Comparison of ENCODE assay signal across 1 cellular context in the genomic region with DNA sequence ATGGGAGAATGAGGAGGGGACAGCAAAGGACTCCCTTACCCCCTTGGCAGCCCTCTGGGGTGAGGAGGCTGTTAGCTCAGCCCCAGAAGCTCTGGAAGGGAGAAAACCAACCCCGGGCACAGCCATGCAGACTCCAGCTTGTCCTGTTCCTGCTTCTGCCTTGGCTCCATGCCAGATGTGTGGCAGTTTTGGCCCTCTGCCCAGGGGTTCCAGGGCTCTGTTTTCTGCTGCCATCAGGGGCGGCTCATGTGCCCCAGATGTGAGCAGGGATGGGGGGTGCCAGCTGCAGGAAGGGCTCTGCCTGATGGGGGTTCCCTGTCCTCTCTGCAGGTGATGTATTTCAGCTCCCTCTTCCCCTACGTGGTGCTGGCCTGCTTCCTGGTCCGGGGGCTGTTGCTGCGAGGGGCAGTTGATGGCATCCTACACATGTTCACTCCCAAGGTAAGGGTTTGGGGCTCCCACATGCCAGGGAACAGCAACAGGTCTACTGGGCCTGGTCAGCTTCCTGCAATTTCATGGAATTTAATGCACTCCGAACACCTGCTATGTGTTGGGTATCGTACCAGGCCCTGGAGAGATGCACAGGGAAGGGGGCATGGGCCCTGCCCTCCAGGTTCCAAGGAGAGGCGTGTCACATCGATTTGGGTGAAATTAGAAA.
A peak's percentile ranks its signal among the peaks of the same experiment; 100 is the strongest.
TF ChIP-seq lines count a peak whose summit lies in the region.

No MANE protein-coding gene starts in this region.

TF ChIP-seq in HEK293, 187 proteins besides CTCF, POLR2A, EP300 and RAD21 (continued from another document and continues in another):
- TF ChIP-seq, protein P1, sequence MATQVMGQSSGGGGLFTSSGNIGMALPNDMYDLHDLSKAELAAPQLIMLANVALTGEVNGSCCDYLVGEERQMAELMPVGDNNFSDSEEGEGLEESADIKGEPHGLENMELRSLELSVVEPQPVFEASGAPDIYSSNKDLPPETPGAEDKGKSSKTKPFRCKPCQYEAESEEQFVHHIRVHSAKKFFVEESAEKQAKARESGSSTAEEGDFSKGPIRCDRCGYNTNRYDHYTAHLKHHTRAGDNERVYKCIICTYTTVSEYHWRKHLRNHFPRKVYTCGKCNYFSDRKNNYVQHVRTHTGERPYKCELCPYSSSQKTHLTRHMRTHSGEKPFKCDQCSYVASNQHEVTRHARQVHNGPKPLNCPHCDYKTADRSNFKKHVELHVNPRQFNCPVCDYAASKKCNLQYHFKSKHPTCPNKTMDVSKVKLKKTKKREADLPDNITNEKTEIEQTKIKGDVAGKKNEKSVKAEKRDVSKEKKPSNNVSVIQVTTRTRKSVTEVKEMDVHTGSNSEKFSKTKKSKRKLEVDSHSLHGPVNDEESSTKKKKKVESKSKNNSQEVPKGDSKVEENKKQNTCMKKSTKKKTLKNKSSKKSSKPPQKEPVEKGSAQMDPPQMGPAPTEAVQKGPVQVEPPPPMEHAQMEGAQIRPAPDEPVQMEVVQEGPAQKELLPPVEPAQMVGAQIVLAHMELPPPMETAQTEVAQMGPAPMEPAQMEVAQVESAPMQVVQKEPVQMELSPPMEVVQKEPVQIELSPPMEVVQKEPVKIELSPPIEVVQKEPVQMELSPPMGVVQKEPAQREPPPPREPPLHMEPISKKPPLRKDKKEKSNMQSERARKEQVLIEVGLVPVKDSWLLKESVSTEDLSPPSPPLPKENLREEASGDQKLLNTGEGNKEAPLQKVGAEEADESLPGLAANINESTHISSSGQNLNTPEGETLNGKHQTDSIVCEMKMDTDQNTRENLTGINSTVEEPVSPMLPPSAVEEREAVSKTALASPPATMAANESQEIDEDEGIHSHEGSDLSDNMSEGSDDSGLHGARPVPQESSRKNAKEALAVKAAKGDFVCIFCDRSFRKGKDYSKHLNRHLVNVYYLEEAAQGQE (tag by site-specific recombination; IDR thresholded peaks at IDR 0.05) = no peak
- TF ChIP-seq, protein P2, sequence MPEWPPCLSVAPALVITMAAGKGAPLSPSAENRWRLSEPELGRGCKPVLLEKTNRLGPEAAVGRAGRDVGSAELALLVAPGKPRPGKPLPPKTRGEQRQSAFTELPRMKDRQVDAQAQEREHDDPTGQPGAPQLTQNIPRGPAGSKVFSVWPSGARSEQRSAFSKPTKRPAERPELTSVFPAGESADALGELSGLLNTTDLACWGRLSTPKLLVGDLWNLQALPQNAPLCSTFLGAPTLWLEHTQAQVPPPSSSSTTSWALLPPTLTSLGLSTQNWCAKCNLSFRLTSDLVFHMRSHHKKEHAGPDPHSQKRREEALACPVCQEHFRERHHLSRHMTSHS (tag by site-specific recombination; IDR thresholded peaks at IDR 0.05) = no peak
- TF ChIP-seq, protein P3, sequence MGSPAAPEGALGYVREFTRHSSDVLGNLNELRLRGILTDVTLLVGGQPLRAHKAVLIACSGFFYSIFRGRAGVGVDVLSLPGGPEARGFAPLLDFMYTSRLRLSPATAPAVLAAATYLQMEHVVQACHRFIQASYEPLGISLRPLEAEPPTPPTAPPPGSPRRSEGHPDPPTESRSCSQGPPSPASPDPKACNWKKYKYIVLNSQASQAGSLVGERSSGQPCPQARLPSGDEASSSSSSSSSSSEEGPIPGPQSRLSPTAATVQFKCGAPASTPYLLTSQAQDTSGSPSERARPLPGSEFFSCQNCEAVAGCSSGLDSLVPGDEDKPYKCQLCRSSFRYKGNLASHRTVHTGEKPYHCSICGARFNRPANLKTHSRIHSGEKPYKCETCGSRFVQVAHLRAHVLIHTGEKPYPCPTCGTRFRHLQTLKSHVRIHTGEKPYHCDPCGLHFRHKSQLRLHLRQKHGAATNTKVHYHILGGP (tag by site-specific recombination; IDR thresholded peaks at IDR 0.05) = peak; percentile 74
- TF ChIP-seq, protein P4, sequence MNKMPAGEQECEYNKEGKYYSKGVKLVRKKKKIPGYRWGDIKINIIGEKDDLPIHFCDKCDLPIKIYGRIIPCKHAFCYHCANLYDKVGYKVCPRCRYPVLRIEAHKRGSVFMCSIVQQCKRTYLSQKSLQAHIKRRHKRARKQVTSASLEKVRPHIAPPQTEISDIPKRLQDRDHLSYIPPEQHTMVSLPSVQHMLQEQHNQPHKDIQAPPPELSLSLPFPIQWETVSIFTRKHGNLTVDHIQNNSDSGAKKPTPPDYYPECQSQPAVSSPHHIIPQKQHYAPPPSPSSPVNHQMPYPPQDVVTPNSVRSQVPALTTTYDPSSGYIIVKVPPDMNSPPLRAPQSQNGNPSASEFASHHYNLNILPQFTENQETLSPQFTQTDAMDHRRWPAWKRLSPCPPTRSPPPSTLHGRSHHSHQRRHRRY (tag by site-specific recombination; IDR thresholded peaks at IDR 0.05) = no peak
- TF ChIP-seq GLIS2 (tag by site-specific recombination; IDR thresholded peaks at IDR 0.05) = peak; percentile 13; the same call in 1 of the 2 replicates
- peak; percentile 96 for TF ChIP-seq ZNF776 (tag by site-specific recombination; IDR thresholded peaks at IDR 0.05; ENCODE audit: borderline replicate concordance)
- no peak for TF ChIP-seq ZNF48 (tag by site-specific recombination; IDR thresholded peaks at IDR 0.05)
- TF ChIP-seq ZNF2 (tag by site-specific recombination; IDR thresholded peaks at IDR 0.05) = no peak
- no peak for TF ChIP-seq ZNF529 (tag by site-specific recombination; IDR thresholded peaks at IDR 0.05; ENCODE audit: insufficient replicate concordance)
- no peak for TF ChIP-seq ZNF670 (tag by site-specific recombination; IDR thresholded peaks at IDR 0.05; ENCODE audit: low read depth)
- TF ChIP-seq KLF7 (tag by site-specific recombination; IDR thresholded peaks at IDR 0.05; ENCODE audit: borderline replicate concordance) = no peak
- TF ChIP-seq ZNF169 (tag by site-specific recombination; IDR thresholded peaks at IDR 0.05) = no peak
- no peak for TF ChIP-seq ZNF19 (tag by site-specific recombination; IDR thresholded peaks at IDR 0.05; ENCODE audit: low read depth)
- TF ChIP-seq ZNF521 (tag by site-specific recombination; IDR thresholded peaks at IDR 0.05) = 0 out of 2 replicates have a peak, but pooled peaks have one; percentile 59
- peak; percentile 81 for TF ChIP-seq SCRT2 (tag by site-specific recombination; IDR thresholded peaks at IDR 0.05)
- TF ChIP-seq, protein P5, sequence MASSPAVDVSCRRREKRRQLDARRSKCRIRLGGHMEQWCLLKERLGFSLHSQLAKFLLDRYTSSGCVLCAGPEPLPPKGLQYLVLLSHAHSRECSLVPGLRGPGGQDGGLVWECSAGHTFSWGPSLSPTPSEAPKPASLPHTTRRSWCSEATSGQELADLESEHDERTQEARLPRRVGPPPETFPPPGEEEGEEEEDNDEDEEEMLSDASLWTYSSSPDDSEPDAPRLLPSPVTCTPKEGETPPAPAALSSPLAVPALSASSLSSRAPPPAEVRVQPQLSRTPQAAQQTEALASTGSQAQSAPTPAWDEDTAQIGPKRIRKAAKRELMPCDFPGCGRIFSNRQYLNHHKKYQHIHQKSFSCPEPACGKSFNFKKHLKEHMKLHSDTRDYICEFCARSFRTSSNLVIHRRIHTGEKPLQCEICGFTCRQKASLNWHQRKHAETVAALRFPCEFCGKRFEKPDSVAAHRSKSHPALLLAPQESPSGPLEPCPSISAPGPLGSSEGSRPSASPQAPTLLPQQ (tag by site-specific recombination; IDR thresholded peaks at IDR 0.05) = peak; percentile 44; the same call in 1 of the 2 replicates
- TF ChIP-seq, protein P6, sequence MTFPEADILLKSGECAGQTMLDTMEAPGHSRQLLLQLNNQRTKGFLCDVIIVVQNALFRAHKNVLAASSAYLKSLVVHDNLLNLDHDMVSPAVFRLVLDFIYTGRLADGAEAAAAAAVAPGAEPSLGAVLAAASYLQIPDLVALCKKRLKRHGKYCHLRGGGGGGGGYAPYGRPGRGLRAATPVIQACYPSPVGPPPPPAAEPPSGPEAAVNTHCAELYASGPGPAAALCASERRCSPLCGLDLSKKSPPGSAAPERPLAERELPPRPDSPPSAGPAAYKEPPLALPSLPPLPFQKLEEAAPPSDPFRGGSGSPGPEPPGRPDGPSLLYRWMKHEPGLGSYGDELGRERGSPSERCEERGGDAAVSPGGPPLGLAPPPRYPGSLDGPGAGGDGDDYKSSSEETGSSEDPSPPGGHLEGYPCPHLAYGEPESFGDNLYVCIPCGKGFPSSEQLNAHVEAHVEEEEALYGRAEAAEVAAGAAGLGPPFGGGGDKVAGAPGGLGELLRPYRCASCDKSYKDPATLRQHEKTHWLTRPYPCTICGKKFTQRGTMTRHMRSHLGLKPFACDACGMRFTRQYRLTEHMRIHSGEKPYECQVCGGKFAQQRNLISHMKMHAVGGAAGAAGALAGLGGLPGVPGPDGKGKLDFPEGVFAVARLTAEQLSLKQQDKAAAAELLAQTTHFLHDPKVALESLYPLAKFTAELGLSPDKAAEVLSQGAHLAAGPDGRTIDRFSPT (tag by site-specific recombination; IDR thresholded peaks at IDR 0.05) = no peak
- TF ChIP-seq ZNF311 (tag by site-specific recombination; IDR thresholded peaks at IDR 0.05; ENCODE audit: borderline replicate concordance) = peak; percentile 86; the same call in 1 of the 2 replicates
- peak; percentile 92 for TF ChIP-seq ZNF112 (tag by site-specific recombination; IDR thresholded peaks at IDR 0.05)
- TF ChIP-seq KLF10 (tag by site-specific recombination; IDR thresholded peaks at IDR 0.05) = no peak; the same call in 1 of the 2 replicates
- no peak for TF ChIP-seq ZNF211 (tag by site-specific recombination; IDR thresholded peaks at IDR 0.05; ENCODE audit: low read depth)
- peak; percentile 78; the same call in 1 of the 2 replicates for TF ChIP-seq ZNF132 (tag by site-specific recombination; IDR thresholded peaks at IDR 0.05; ENCODE audit: borderline replicate concordance)
- peak; percentile 97 for TF ChIP-seq ZBTB48 (tag by site-specific recombination; IDR thresholded peaks at IDR 0.05)
- TF ChIP-seq, protein P7, sequence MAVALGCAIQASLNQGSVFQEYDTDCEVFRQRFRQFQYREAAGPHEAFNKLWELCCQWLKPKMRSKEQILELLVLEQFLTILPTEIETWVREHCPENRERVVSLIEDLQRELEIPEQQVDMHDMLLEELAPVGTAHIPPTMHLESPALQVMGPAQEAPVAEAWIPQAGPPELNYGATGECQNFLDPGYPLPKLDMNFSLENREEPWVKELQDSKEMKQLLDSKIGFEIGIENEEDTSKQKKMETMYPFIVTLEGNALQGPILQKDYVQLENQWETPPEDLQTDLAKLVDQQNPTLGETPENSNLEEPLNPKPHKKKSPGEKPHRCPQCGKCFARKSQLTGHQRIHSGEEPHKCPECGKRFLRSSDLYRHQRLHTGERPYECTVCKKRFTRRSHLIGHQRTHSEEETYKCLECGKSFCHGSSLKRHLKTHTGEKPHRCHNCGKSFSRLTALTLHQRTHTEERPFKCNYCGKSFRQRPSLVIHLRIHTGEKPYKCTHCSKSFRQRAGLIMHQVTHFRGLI (tag by site-specific recombination; IDR thresholded peaks at IDR 0.05) = no peak
- TF ChIP-seq ZNF561 (tag by site-specific recombination; IDR thresholded peaks at IDR 0.05; ENCODE audit: borderline replicate concordance) = peak; percentile 72; the same call in 1 of the 2 replicates
- 0 out of 2 replicates have a peak, but pooled peaks have one; percentile 18 for TF ChIP-seq GLIS1 (tag by site-specific recombination; IDR thresholded peaks at IDR 0.05)
- TF ChIP-seq ZNF660 (tag by site-specific recombination; IDR thresholded peaks at IDR 0.05) = peak; percentile 98
- no peak; the same call in none of the 2 replicates for TF ChIP-seq OSR2 (tag by site-specific recombination; IDR thresholded peaks at IDR 0.05)
- no peak for TF ChIP-seq ZFP41 (tag by site-specific recombination; IDR thresholded peaks at IDR 0.05; ENCODE audit: borderline replicate concordance)
- no peak for TF ChIP-seq ZNF423 (tag by site-specific recombination; IDR thresholded peaks at IDR 0.05)
- no peak for TF ChIP-seq KLF8 (tag by site-specific recombination; IDR thresholded peaks at IDR 0.05)
- no peak for TF ChIP-seq ZXDB (tag by site-specific recombination; IDR thresholded peaks at IDR 0.05)
- no peak for TF ChIP-seq ZNF558 (tag by site-specific recombination; IDR thresholded peaks at IDR 0.05)
- TF ChIP-seq BCL11A (tag by site-specific recombination; IDR thresholded peaks at IDR 0.05; ENCODE audit: low read depth) = no peak
- TF ChIP-seq ZNF658 (tag by site-specific recombination; IDR thresholded peaks at IDR 0.05) = no peak
- TF ChIP-seq ZNF174 (tag by site-specific recombination; IDR thresholded peaks at IDR 0.05) = peak; percentile 97
- peak; percentile 87; the same call in 1 of the 2 replicates for TF ChIP-seq ZNF184 (tag by site-specific recombination; IDR thresholded peaks at IDR 0.05)
- no peak for TF ChIP-seq MEIS1 (CRISPR knock-in tag; IDR thresholded peaks at IDR 0.05; ENCODE audit: borderline replicate concordance)
- TF ChIP-seq, protein P8, sequence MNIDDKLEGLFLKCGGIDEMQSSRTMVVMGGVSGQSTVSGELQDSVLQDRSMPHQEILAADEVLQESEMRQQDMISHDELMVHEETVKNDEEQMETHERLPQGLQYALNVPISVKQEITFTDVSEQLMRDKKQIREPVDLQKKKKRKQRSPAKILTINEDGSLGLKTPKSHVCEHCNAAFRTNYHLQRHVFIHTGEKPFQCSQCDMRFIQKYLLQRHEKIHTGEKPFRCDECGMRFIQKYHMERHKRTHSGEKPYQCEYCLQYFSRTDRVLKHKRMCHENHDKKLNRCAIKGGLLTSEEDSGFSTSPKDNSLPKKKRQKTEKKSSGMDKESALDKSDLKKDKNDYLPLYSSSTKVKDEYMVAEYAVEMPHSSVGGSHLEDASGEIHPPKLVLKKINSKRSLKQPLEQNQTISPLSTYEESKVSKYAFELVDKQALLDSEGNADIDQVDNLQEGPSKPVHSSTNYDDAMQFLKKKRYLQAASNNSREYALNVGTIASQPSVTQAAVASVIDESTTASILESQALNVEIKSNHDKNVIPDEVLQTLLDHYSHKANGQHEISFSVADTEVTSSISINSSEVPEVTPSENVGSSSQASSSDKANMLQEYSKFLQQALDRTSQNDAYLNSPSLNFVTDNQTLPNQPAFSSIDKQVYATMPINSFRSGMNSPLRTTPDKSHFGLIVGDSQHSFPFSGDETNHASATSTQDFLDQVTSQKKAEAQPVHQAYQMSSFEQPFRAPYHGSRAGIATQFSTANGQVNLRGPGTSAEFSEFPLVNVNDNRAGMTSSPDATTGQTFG (tag by site-specific recombination; IDR thresholded peaks at IDR 0.05; ENCODE audit: borderline replicate concordance) = no peak
- TF ChIP-seq ZNF416 (tag by site-specific recombination; IDR thresholded peaks at IDR 0.05) = no peak
- no peak for TF ChIP-seq ZNF404 (tag by site-specific recombination; IDR thresholded peaks at IDR 0.05)
- no peak for TF ChIP-seq HOXC10 (CRISPR knock-in tag; IDR thresholded peaks at IDR 0.05)
- peak; percentile 76; the same call in 1 of the 2 replicates for TF ChIP-seq ZNF37A (tag by site-specific recombination; IDR thresholded peaks at IDR 0.05)
- no peak for TF ChIP-seq SCRT1 (tag by site-specific recombination; IDR thresholded peaks at IDR 0.05; ENCODE audit: borderline replicate concordance)
- no peak for TF ChIP-seq ZNF266 (tag by site-specific recombination; IDR thresholded peaks at IDR 0.05; ENCODE audit: low read depth)
- TF ChIP-seq ZNF473 (tag by site-specific recombination; IDR thresholded peaks at IDR 0.05) = 0 out of 2 replicates have a peak, but pooled peaks have one; percentile 71
